ENCODE assay signal across 26 cellular contexts in genomic region chr17:44687752-44688151, GRCh38. TPM values are rescaled to one million over a fixed set of nuclear protein-coding genes. Genes with fewer than 3 reads are reported as not detected.
DNase-seq lines count a peak whose midpoint lies in the region; ATAC-seq, FAIRE-seq and TF ChIP-seq lines count a peak whose summit lies in the region.
"Had no signal": no experiment of that assay in that cellular context is flagged by ENCODE, and none has a peak within 500 bp of the region (broad histone marks: within the 10 kb centered on the region; RNA-seq: fewer than 3 reads in every experiment).

No MANE protein-coding gene starts in this region.

- CTCF ChIA-PET in HepG2 (lab: Yijun Ruan, JAX; ENCODE audit: low intra/inter-chr PET ratio, low total read pairs), result no interaction called here

- ATAC-seq in HepG2 (no peak), right lobe of liver (no peak), HG03139 (IDR thresholded peaks at IDR 0.05; ENCODE audit: unreplicated experiment) (no peak)
- ATAC-seq: Right ventricle myocardium inferior had no signal

- peaks cover 0 to 3% of the 10 kb centered on the region in 2 experiments; a peak in 1 of 5 replicates for H3K27me3 ChIP-seq in HepG2 (ENCODE audit: control insufficient read depth in 1 of 2, insufficient read depth in 2 of 2, low read length in 2 of 2)
- no peaks in the 10 kb centered on the region for H3K27me3 ChIP-seq in right lobe of liver
- no peaks in the 10 kb centered on the region for H3K27me3 ChIP-seq in effector memory CD4-positive, alpha-beta T cell (replicated peaks; ENCODE audit: control insufficient read depth, insufficient read depth, low read length, poor library complexity, severe bottlenecking)
- H3K27me3 ChIP-seq in mesendoderm (ENCODE audit: insufficient read depth, low read length, poor library complexity), result no peaks in the 10 kb centered on the region
- H3K27me3 ChIP-seq: BLaER1, SJCRH30 had no signal

- no peak overlapping the region for H3K27ac ChIP-seq in HepG2 (ENCODE audit: extremely low read length, insufficient read depth, low read length)
- H3K27ac ChIP-seq in right lobe of liver, result no peak overlapping the region
- no peak overlapping the region for H3K27ac ChIP-seq in effector memory CD4-positive, alpha-beta T cell (ENCODE audit: insufficient read depth, low read length, poor library complexity, severe bottlenecking)
- H3K27ac ChIP-seq in mesendoderm (ENCODE audit: low read depth, low read length), result no peak overlapping the region
- H3K27ac ChIP-seq: BLaER1, PC-9, SJCRH30 had no signal

- no peak overlapping the region for H3K27ac Mint-ChIP-seq in nephron progenitor cell

- peaks cover 19% of the 10 kb centered on the region for H3K36me3 Mint-ChIP-seq in nephron progenitor cell (ENCODE audit: low read depth)

- H3K23ac ChIP-seq in mesendoderm (ENCODE audit: low read length), result no peak overlapping the region

- no peak for TF ChIP-seq POLR2A in HepG2 (IDR thresholded peaks at IDR 0.05; ENCODE audit: insufficient read depth in 1 of 2, low read depth in 2 of 2, low read length in 2 of 2)
- TF ChIP-seq POLR2A in right lobe of liver (IDR thresholded peaks at IDR 0.05), result no peak

- POLR2A ChIA-PET in HepG2 (lab: Yijun Ruan, JAX), result interaction anchor here (0.9 to 2.8 kb wide), 3 partner anchors 12 to 50 kb away, joined by 3 to 10 read pairs (median 10); partner anchors contain the start of gene DBF4B

- TF ChIP-seq CTCF in HepG2 (CRISPR knock-in tag; IDR thresholded peaks at IDR 0.05) (no peak), right lobe of liver (IDR thresholded peaks at IDR 0.05) (no peak), nephron progenitor cell (IDR thresholded peaks at IDR 0.05) (no peak)

- H3K4ac ChIP-seq in mesendoderm (ENCODE audit: low read depth, low read length), result no peak overlapping the region

- TF ChIP-seq EP300 in HepG2 (IDR thresholded peaks at IDR 0.05; ENCODE audit: low read depth in 2 of 2, low read length in 2 of 2), result no peak
- no peak for TF ChIP-seq EP300 in HepG2 (CRISPR knock-in tag; IDR thresholded peaks at IDR 0.05; ENCODE audit: borderline replicate concordance)

- H3K9me3 ChIP-seq in HepG2 (ENCODE audit: low read length), result no peaks in the 10 kb centered on the region
- H3K9me3 ChIP-seq in right lobe of liver, result no peaks in the 10 kb centered on the region
- H3K9me3 ChIP-seq in effector memory CD4-positive, alpha-beta T cell (ENCODE audit: control insufficient read depth, low read length), result no peaks in the 10 kb centered on the region
- H3K9me3 ChIP-seq: BLaER1, HAP-1, SJCRH30 had no signal

- H3K4me1 Mint-ChIP-seq in nephron progenitor cell, result peaks cover 21% of the 10 kb centered on the region

- no peak overlapping the region for H4K8ac ChIP-seq in mesendoderm (ENCODE audit: low read depth, low read length)

- H2AK5ac ChIP-seq in mesendoderm (ENCODE audit: low read length), result no peak overlapping the region

- H3K79me1 ChIP-seq in mesendoderm (ENCODE audit: low read length), result peaks cover 5% of the 10 kb centered on the region

- peak overlapping the region; percentile 6 for H3K4me3 Mint-ChIP-seq in nephron progenitor cell

- no TSS peak for BruUV-seq in HepG2 (replicated peaks; lab: Mats Ljungman, UMichigan)

- H3K79me2 ChIP-seq in HepG2 (ENCODE audit: insufficient read depth, low read length), result peaks cover 40% of the 10 kb centered on the region
- peaks cover 11% of the 10 kb centered on the region for H3K79me2 ChIP-seq in mesendoderm (ENCODE audit: control insufficient read depth, insufficient read depth, low read length)

- DNase-seq in HepG2 (ENCODE audit: low spot score) (no peak), right lobe of liver (no peak), fibroblast of gingiva (ENCODE audit: low read depth) (peak; percentile 44), nephron progenitor cell (no peak), NCI-H345 (lab: John Stamatoyannopoulos, UW) (no peak), mesendoderm (no peak)
- DNase-seq in effector memory CD4-positive, alpha-beta T cell, result no peak
- DNase-seq: CD4-positive, alpha-beta memory T cell; COR-L47; DMS79; GF-D8; GOT3; HFFc6; KBM-7; MM.1S; NCI-H2029; NCI-H446 treated with DMSO at 0.1 percent for 48 hours; NCI-H526; PC-9 had no signal

- FAIRE-seq in HepG2 (lab: Jason Lieb, UNC), result no peak
- FAIRE-seq: GM12891, HTR-8/SVneo had no signal

- no peaks in the 10 kb centered on the region for H3K9me3 Mint-ChIP-seq in nephron progenitor cell
- H3K9me3 Mint-ChIP-seq: HFFc6 had no signal

- peaks cover 12% of the 10 kb centered on the region for H3K27me3 Mint-ChIP-seq in nephron progenitor cell (ENCODE audit: low read depth, poor library complexity)
- H3K27me3 Mint-ChIP-seq: CD4-positive, alpha-beta memory T cell had no signal

- no peak overlapping the region for H3K18ac ChIP-seq in mesendoderm (ENCODE audit: low read length)

- peak overlapping the region; percentile 13; the same call in 1 of the 2 replicates for H3K4me2 ChIP-seq in HepG2 (ENCODE audit: low read depth, low read length)
- no peak overlapping the region for H3K4me2 ChIP-seq in mesendoderm (ENCODE audit: low read length)

- H3K56ac ChIP-seq in mesendoderm (ENCODE audit: low read length), result no peak overlapping the region

- 98% methylated on average over 1 of the region's 1 CpG for WGBS in HepG2 (ENCODE audit: low lambda C conversion rate)
- 82% methylated on average over 1 of the region's 1 CpG for WGBS in right lobe of liver (ENCODE audit: insufficient coverage, low coverage, low lambda C conversion rate, missing lambda C conversion rate)
- WGBS in mesendoderm (ENCODE audit: extremely low coverage, insufficient coverage, low lambda C conversion rate), result no CpG with 5 or more reads among the region's 1 CpG

- no peak overlapping the region for H2BK15ac ChIP-seq in mesendoderm (replicated peaks; ENCODE audit: low read depth)

- H2AFZ ChIP-seq in HepG2 (ENCODE audit: low read length), result no peak overlapping the region
- H2AFZ ChIP-seq: PC-9 had no signal

- intact Hi-C loops in HepG2 (cut with micrococcal nuclease; ENCODE audit: unreplicated experiment), result no loop called here
- intact Hi-C loops in right lobe of liver (cut with DNase I), result no loop called here

- H3K4me1 ChIP-seq in HepG2 (ENCODE audit: insufficient read depth, low read length), result peaks cover 27% of the 10 kb centered on the region
- H3K4me1 ChIP-seq in right lobe of liver, result peaks cover 0 to 14% (median 3%) of the 10 kb centered on the region in 4 donors
- peaks cover 13% of the 10 kb centered on the region for H3K4me1 ChIP-seq in effector memory CD4-positive, alpha-beta T cell (ENCODE audit: control insufficient read depth, insufficient read depth, low read length, poor library complexity, severe bottlenecking)
- H3K4me1 ChIP-seq in mesendoderm (ENCODE audit: control insufficient read depth, low read depth, low read length), result no peaks in the 10 kb centered on the region

- in situ Hi-C loops in HepG2 (cut with HindIII; ENCODE audit: extremely low pct_ligation_motif_present, low pct_unique_long_range_greater_than_20kb), result no loop called here

- H3K4me3 ChIP-seq in HepG2 (replicated peaks in 1 of 3; ENCODE audit: insufficient read depth in 1 of 3, low read depth in 2 of 3, low read length in 3 of 3) (no peak overlapping the region), right lobe of liver (no peak overlapping the region), mesendoderm (ENCODE audit: low read length) (no peak overlapping the region)
- no peak overlapping the region for H3K4me3 ChIP-seq in effector memory CD4-positive, alpha-beta T cell (ENCODE audit: insufficient read depth, low read depth, low read length, poor library complexity, severe bottlenecking)

- no peak for TF ChIP-seq RAD21 in HepG2 (CRISPR knock-in tag; IDR thresholded peaks at IDR 0.05)

- no peaks in the 10 kb centered on the region for H4K20me1 ChIP-seq in HepG2 (ENCODE audit: insufficient read depth, low read length)
- H4K20me1 ChIP-seq: BLaER1 had no signal

- peaks cover 10 to 22% of the 10 kb centered on the region in 2 experiments for H3K36me3 ChIP-seq in HepG2 (replicated peaks in 1 of 2; ENCODE audit: control insufficient read depth in 1 of 2, insufficient read depth in 2 of 2, low read length in 2 of 2)
- peaks cover 3 to 12% (median 4%) of the 10 kb centered on the region in 4 donors for H3K36me3 ChIP-seq in right lobe of liver
- H3K36me3 ChIP-seq in effector memory CD4-positive, alpha-beta T cell (ENCODE audit: control insufficient read depth, insufficient read depth, low read length), result peaks cover 12% of the 10 kb centered on the region
- no peaks in the 10 kb centered on the region for H3K36me3 ChIP-seq in mesendoderm (ENCODE audit: control insufficient read depth, insufficient read depth, low read length)

- H4K5ac ChIP-seq in mesendoderm (ENCODE audit: low read length), result no peak overlapping the region

- no peak overlapping the region for H2BK120ac ChIP-seq in mesendoderm (ENCODE audit: low read depth, low read length)

- H3K9ac ChIP-seq in HepG2 (ENCODE audit: insufficient read depth, low read depth, low read length) (no peak overlapping the region), mesendoderm (ENCODE audit: low read length) (no peak overlapping the region)

- H2BK5ac ChIP-seq in mesendoderm (ENCODE audit: low read length), result no peak overlapping the region

RNA-seq across cellular contexts. Expression of gene CCDC43, which starts 1.8 kb away (rescaled TPM):
- total RNA-seq in HepG2 (2016; rRNA removed; fragmentation: Illumina TruSeq; extraction: Trizol), result 94.8 and 116 TPM in 2 replicates
- total RNA-seq in HepG2 (2016; cell fraction: cytosol; rRNA removed; fragmentation: Illumina TruSeq; extraction: Trizol; ENCODE audit: low read depth), result 11.0 and 13.6 TPM in 2 replicates
- 93.0 and 123 TPM in 2 replicates for total RNA-seq in HepG2 (2016; cell fraction: insoluble cytoplasmic fraction; rRNA removed; fragmentation: Illumina TruSeq; extraction: Trizol)
- 37.8 and 46.7 TPM in 2 replicates for total RNA-seq in HepG2 (2016; cell fraction: membrane; rRNA removed; fragmentation: Illumina TruSeq; extraction: Trizol)
- 58.7 and 75.0 TPM in 2 replicates for total RNA-seq in HepG2 (2016; cell fraction: nucleus; rRNA removed; fragmentation: Illumina TruSeq; extraction: Trizol)
- 12.4 and 17.5 TPM in 2 replicates for polyA plus RNA-seq in HepG2 (2011; rRNA removed)
- 8.3 and 10.3 TPM in 2 replicates for polyA plus RNA-seq in HepG2 (2011; cell fraction: cytosol; rRNA removed)
- 8.6 and 9.0 TPM in 2 replicates for polyA plus RNA-seq in HepG2 (2011; cell fraction: nucleus; rRNA removed)
- 29.4 and 39.6 TPM in 2 replicates for polyA plus RNA-seq in HepG2 (2012)
- polyA plus RNA-seq in HepG2 (2016; cell fraction: cytosol; fragmentation: Illumina TruSeq; extraction: Trizol; ENCODE audit: low read depth), result 6.9 and 7.3 TPM in 2 replicates
- 89.3 and 93.4 TPM in 2 replicates for polyA plus RNA-seq in HepG2 (2016; cell fraction: insoluble cytoplasmic fraction; fragmentation: Illumina TruSeq; extraction: Trizol; ENCODE audit: low read depth)
- 19.3 and 20.4 TPM in 2 replicates for polyA plus RNA-seq in HepG2 (2016; cell fraction: membrane; fragmentation: Illumina TruSeq; extraction: Trizol; ENCODE audit: low read depth)
- polyA plus RNA-seq in HepG2 (2016; cell fraction: nucleus; fragmentation: Illumina TruSeq; extraction: Trizol; ENCODE audit: insufficient read depth, low read depth), result 81.3 and 81.9 TPM in 2 replicates
- polyA minus RNA-seq in HepG2 (2011; rRNA and poly(A)+ RNA removed; ENCODE audit: low replicate concordance), result 8.9 and 9.5 TPM in 2 replicates
- polyA minus RNA-seq in HepG2 (2011; cell fraction: cytosol; rRNA and poly(A)+ RNA removed), result 16.4 and 20.5 TPM in 2 replicates
- 40.0 and 40.8 TPM in 2 replicates for polyA minus RNA-seq in HepG2 (2011; cell fraction: nucleus; rRNA and poly(A)+ RNA removed)
- total RNA-seq in right lobe of liver, result 1 to 10 TPM; 4.5 to 8.4 (median 5.6) TPM
- 32.7 TPM for polyA plus RNA-seq in mesendoderm (2013, experiment 1 of 2)
- polyA plus RNA-seq in mesendoderm (2013, experiment 2 of 2), result 33.6 TPM

RNA-seq across cellular contexts. Expression of gene DBF4B, which starts 20.7 kb away (rescaled TPM):
- total RNA-seq in HepG2 (2016; rRNA removed; fragmentation: Illumina TruSeq; extraction: Trizol) (9.0 and 11.7 TPM in 2 replicates), right lobe of liver (1 to 10 TPM in 5 of 6 experiments, under 1 TPM in 1; 0.81 to 2.3 (median 1.7) TPM)
- 5.1 and 7.1 TPM in 2 replicates for total RNA-seq in HepG2 (2016; cell fraction: cytosol; rRNA removed; fragmentation: Illumina TruSeq; extraction: Trizol; ENCODE audit: low read depth)
- 9.2 and 10.4 TPM in 2 replicates for total RNA-seq in HepG2 (2016; cell fraction: insoluble cytoplasmic fraction; rRNA removed; fragmentation: Illumina TruSeq; extraction: Trizol)
- 8.6 TPM in 2 replicates for total RNA-seq in HepG2 (2016; cell fraction: membrane; rRNA removed; fragmentation: Illumina TruSeq; extraction: Trizol)
- 14.4 and 16.1 TPM in 2 replicates for total RNA-seq in HepG2 (2016; cell fraction: nucleus; rRNA removed; fragmentation: Illumina TruSeq; extraction: Trizol)
- polyA plus RNA-seq in HepG2 (2011; rRNA removed), result 11.0 and 13.2 TPM in 2 replicates
- polyA plus RNA-seq in HepG2 (2011; cell fraction: cytosol; rRNA removed), result 3.7 and 6.3 TPM in 2 replicates
- polyA plus RNA-seq in HepG2 (2011; cell fraction: nucleus; rRNA removed), result 26.1 and 32.6 TPM in 2 replicates
- polyA plus RNA-seq in HepG2 (2012), result 5.8 and 8.4 TPM in 2 replicates
- polyA plus RNA-seq in HepG2 (2016; cell fraction: cytosol; fragmentation: Illumina TruSeq; extraction: Trizol; ENCODE audit: low read depth), result 1.6 and 1.7 TPM in 2 replicates
- 10.5 and 12.2 TPM in 2 replicates for polyA plus RNA-seq in HepG2 (2016; cell fraction: insoluble cytoplasmic fraction; fragmentation: Illumina TruSeq; extraction: Trizol; ENCODE audit: low read depth)
- 6.2 and 6.4 TPM in 2 replicates for polyA plus RNA-seq in HepG2 (2016; cell fraction: membrane; fragmentation: Illumina TruSeq; extraction: Trizol; ENCODE audit: low read depth)
- 45.6 and 45.7 TPM in 2 replicates for polyA plus RNA-seq in HepG2 (2016; cell fraction: nucleus; fragmentation: Illumina TruSeq; extraction: Trizol; ENCODE audit: insufficient read depth, low read depth)
- polyA minus RNA-seq in HepG2 (2011; rRNA and poly(A)+ RNA removed; ENCODE audit: low replicate concordance), result 14.4 and 29.8 TPM in 2 replicates
- 2.5 and 3.0 TPM in 2 replicates for polyA minus RNA-seq in HepG2 (2011; cell fraction: cytosol; rRNA and poly(A)+ RNA removed)
- 8.5 and 9.8 TPM in 2 replicates for polyA minus RNA-seq in HepG2 (2011; cell fraction: nucleus; rRNA and poly(A)+ RNA removed)
- polyA plus RNA-seq in mesendoderm (2013, experiment 1 of 2), result 12.8 TPM
- polyA plus RNA-seq in mesendoderm (2013, experiment 2 of 2), result 12.9 TPM

RNA-seq across cellular contexts. Expression of gene MEIOC, which starts 31.5 kb away (rescaled TPM):
- total RNA-seq in HepG2 (2016; rRNA removed; fragmentation: Illumina TruSeq; extraction: Trizol) (0.07 and 0.15 TPM in 2 replicates), right lobe of liver (not detected)
- total RNA-seq in HepG2 (2016; cell fraction: cytosol; rRNA removed; fragmentation: Illumina TruSeq; extraction: Trizol; ENCODE audit: low read depth), result 0.10 TPM in 1 of 2 replicates, not detected in the other
- 0.13 TPM in 1 of 2 replicates, not detected in the other for total RNA-seq in HepG2 (2016; cell fraction: insoluble cytoplasmic fraction; rRNA removed; fragmentation: Illumina TruSeq; extraction: Trizol)
- not detected in 2 replicates for total RNA-seq in HepG2 (2016; cell fraction: membrane; rRNA removed; fragmentation: Illumina TruSeq; extraction: Trizol)
- total RNA-seq in HepG2 (2016; cell fraction: nucleus; rRNA removed; fragmentation: Illumina TruSeq; extraction: Trizol), result not detected in 2 replicates
- polyA plus RNA-seq in HepG2 (2011; rRNA removed), result 0.04 TPM in 1 of 2 replicates, not detected in the other
- 0.06 and 0.09 TPM in 2 replicates for polyA plus RNA-seq in HepG2 (2011; cell fraction: cytosol; rRNA removed)
- 0.17 and 0.21 TPM in 2 replicates for polyA plus RNA-seq in HepG2 (2011; cell fraction: nucleus; rRNA removed)
- 0.27 and 0.53 TPM in 2 replicates for polyA plus RNA-seq in HepG2 (2012)
- polyA plus RNA-seq in HepG2 (2016; cell fraction: cytosol; fragmentation: Illumina TruSeq; extraction: Trizol; ENCODE audit: low read depth), result 0.08 and 0.09 TPM in 2 replicates
- polyA plus RNA-seq in HepG2 (2016; cell fraction: insoluble cytoplasmic fraction; fragmentation: Illumina TruSeq; extraction: Trizol; ENCODE audit: low read depth), result 0.19 TPM in 1 of 2 replicates, not detected in the other
- 0.08 and 0.23 TPM in 2 replicates for polyA plus RNA-seq in HepG2 (2016; cell fraction: membrane; fragmentation: Illumina TruSeq; extraction: Trizol; ENCODE audit: low read depth)
- polyA plus RNA-seq in HepG2 (2016; cell fraction: nucleus; fragmentation: Illumina TruSeq; extraction: Trizol; ENCODE audit: insufficient read depth, low read depth), result 0.19 TPM in 1 of 2 replicates, not detected in the other
- 0.14 TPM in 1 of 2 replicates, not detected in the other for polyA minus RNA-seq in HepG2 (2011; rRNA and poly(A)+ RNA removed; ENCODE audit: low replicate concordance)
- polyA minus RNA-seq in HepG2 (2011; cell fraction: cytosol; rRNA and poly(A)+ RNA removed), result not detected in 2 replicates
- polyA minus RNA-seq in HepG2 (2011; cell fraction: nucleus; rRNA and poly(A)+ RNA removed), result 0.13 and 0.37 TPM in 2 replicates
- polyA plus RNA-seq in mesendoderm (2013, experiment 1 of 2), result 0.29 TPM
- polyA plus RNA-seq in mesendoderm (2013, experiment 2 of 2), result 0.35 TPM
- total RNA-seq: CD4-positive, alpha-beta memory T cell; PC-9 had no signal
